In the genomic region with DNA sequence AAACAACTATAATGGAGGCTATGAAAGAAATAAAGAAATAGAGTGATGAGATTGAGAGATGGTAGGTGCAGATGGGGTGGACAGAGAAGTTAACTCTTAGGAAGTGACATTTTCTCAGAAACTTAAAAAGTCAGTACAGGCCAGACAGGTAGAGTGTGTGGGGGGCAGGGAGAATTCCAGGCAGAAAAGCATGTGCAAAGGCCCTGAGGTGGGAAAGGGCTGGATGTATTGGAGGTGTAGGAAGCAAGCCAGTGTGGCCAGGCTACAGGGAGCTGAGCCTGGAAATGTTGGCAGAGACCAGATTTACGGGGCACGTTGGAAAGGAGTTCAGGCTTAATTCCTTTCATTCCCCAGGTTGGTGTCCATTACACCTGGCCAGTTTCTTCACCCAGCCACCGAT, we compare ENCODE assay signal across 11 cellular contexts.
DNase-seq lines count a peak whose midpoint lies in the region; TF ChIP-seq lines count a peak whose summit lies in the region.
"Had no signal": no experiment of that assay in that cellular context is flagged by ENCODE, and none has a peak within 500 bp of the region (broad histone marks: within the 10 kb centered on the region; RNA-seq: fewer than 3 reads in every experiment).

No MANE protein-coding gene starts in this region.

- H3K4me3 Mint-ChIP-seq in brain (peak overlapping the region in 1 of 5 experiments; percentile 41), glutamatergic neuron (ENCODE audit: unreplicated experiment) (no peak overlapping the region)
- H3K4me3 Mint-ChIP-seq in activated T-cell treated with anti-CD3 and anti-CD28 coated beads, Interleukin-2, amount 50 U/mL, for 24 hours: no peak overlapping the region
- H3K4me3 Mint-ChIP-seq: CD8-positive, alpha-beta memory T cell had no signal

- H3K27ac Mint-ChIP-seq in brain: peak overlapping the region in 4 of 5 experiments; percentile 8 to 98 (median 92)
- H3K27ac Mint-ChIP-seq in glutamatergic neuron (ENCODE audit: unreplicated experiment): peak overlapping the region; percentile 71
- H3K27ac Mint-ChIP-seq in activated T-cell treated with anti-CD3 and anti-CD28 coated beads, Interleukin-2, amount 50 U/mL, for 24 hours: no peak overlapping the region
- H3K27ac Mint-ChIP-seq: CD8-positive, alpha-beta memory T cell had no signal

- peaks cover 0 to 5% (median 0%) of the 10 kb centered on the region in 5 experiments for H3K9me3 Mint-ChIP-seq in brain
- peaks cover 5% of the 10 kb centered on the region for H3K9me3 Mint-ChIP-seq in glutamatergic neuron (ENCODE audit: unreplicated experiment)
- no peaks in the 10 kb centered on the region for H3K9me3 Mint-ChIP-seq in activated T-cell treated with anti-CD3 and anti-CD28 coated beads, Interleukin-2, amount 50 U/mL, for 24 hours
- H3K9me3 Mint-ChIP-seq: CD8-positive, alpha-beta memory T cell had no signal

- peaks cover 15% of the 10 kb centered on the region for H3K4me1 Mint-ChIP-seq in brain
- peaks cover 6% of the 10 kb centered on the region for H3K4me1 Mint-ChIP-seq in glutamatergic neuron (ENCODE audit: low read depth, unreplicated experiment)
- no peaks in the 10 kb centered on the region for H3K4me1 Mint-ChIP-seq in activated T-cell treated with anti-CD3 and anti-CD28 coated beads, Interleukin-2, amount 50 U/mL, for 24 hours (ENCODE audit: low read depth)
- H3K4me1 Mint-ChIP-seq: CD8-positive, alpha-beta memory T cell had no signal

- peaks cover 8% of the 10 kb centered on the region for H3K27me3 Mint-ChIP-seq in brain
- H3K27me3 Mint-ChIP-seq in glutamatergic neuron (ENCODE audit: unreplicated experiment): peaks cover 5% of the 10 kb centered on the region
- H3K27me3 Mint-ChIP-seq in activated T-cell treated with anti-CD3 and anti-CD28 coated beads, Interleukin-2, amount 50 U/mL, for 24 hours: no peaks in the 10 kb centered on the region
- H3K27me3 Mint-ChIP-seq: CD8-positive, alpha-beta memory T cell had no signal

- TF ChIP-seq CTCF in brain (conservative IDR thresholded peaks at IDR 0.05) (no peak), glutamatergic neuron (IDR thresholded peaks at IDR 0.05; ENCODE audit: partially characterized antibody, unreplicated experiment) (no peak)

- DNase-seq in NCI-H1092 treated with DMSO at 0.1 percent for 48 hours (lab: John Stamatoyannopoulos, UW): peak; percentile 82
- no peak for DNase-seq in NCI-H1092 (lab: John Stamatoyannopoulos, UW)
- no peak for DNase-seq in glutamatergic neuron
- DNase-seq in 8988T: no peak
- no peak for DNase-seq in activated T-cell treated with anti-CD3 and anti-CD28 coated beads, Interleukin-2, amount 50 U/mL, for 24 hours
- no peak for DNase-seq in NCI-H2227 (lab: John Stamatoyannopoulos, UW; ENCODE audit: unreplicated experiment)
- DNase-seq: AML-193; CD8-positive, alpha-beta memory T cell; GM23248; H7 had no signal

- H3K36me3 Mint-ChIP-seq in brain (peaks cover 26% of the 10 kb centered on the region), glutamatergic neuron (ENCODE audit: unreplicated experiment) (no peaks in the 10 kb centered on the region)
- no peaks in the 10 kb centered on the region for H3K36me3 Mint-ChIP-seq in activated T-cell treated with anti-CD3 and anti-CD28 coated beads, Interleukin-2, amount 50 U/mL, for 24 hours (ENCODE audit: low read depth)
